In genomic region chr1:243433737-243434370, GRCh38 we compare ENCODE assay signal across 1 cellular context.
TF ChIP-seq lines count a peak whose summit lies in the region.

No MANE protein-coding gene starts in this region.

TF ChIP-seq in HEK293, 187 proteins besides CTCF, POLR2A, EP300 and RAD21 (continued from another document and continues in another):
- TF ChIP-seq ZNF561 (tag by site-specific recombination; IDR thresholded peaks at IDR 0.05; ENCODE audit: borderline replicate concordance) = peak; percentile 48; the same call in 1 of the 2 replicates
- TF ChIP-seq ZBTB21 (tag by site-specific recombination; IDR thresholded peaks at IDR 0.05) = peak; percentile 65
- TF ChIP-seq ZXDB (tag by site-specific recombination; IDR thresholded peaks at IDR 0.05) = peak; percentile 68
- peak; percentile 45; the same call in 1 of the 2 replicates for TF ChIP-seq ZFP69B (tag by site-specific recombination; IDR thresholded peaks at IDR 0.05)
- TF ChIP-seq KLF8 (tag by site-specific recombination; IDR thresholded peaks at IDR 0.05) = peak; percentile 78
- peak; percentile 87 for TF ChIP-seq ZNF629 (tag by site-specific recombination; IDR thresholded peaks at IDR 0.05)
- peak; percentile 90 for TF ChIP-seq PRDM6 (tag by site-specific recombination; IDR thresholded peaks at IDR 0.05)
- TF ChIP-seq SALL2 (tag by site-specific recombination; IDR thresholded peaks at IDR 0.05; ENCODE audit: borderline replicate concordance) = no peak
- TF ChIP-seq ZBTB44 (tag by site-specific recombination; IDR thresholded peaks at IDR 0.05) = peak; percentile 98
- TF ChIP-seq HIC1 (tag by site-specific recombination; IDR thresholded peaks at IDR 0.05) = peak; percentile 41; the same call in 1 of the 2 replicates
- TF ChIP-seq ZNF514 (tag by site-specific recombination; IDR thresholded peaks at IDR 0.05) = no peak
- TF ChIP-seq ZNF449 (tag by site-specific recombination; IDR thresholded peaks at IDR 0.05) = no peak
- peak; percentile 36; the same call in 1 of the 2 replicates for TF ChIP-seq ZNF391 (tag by site-specific recombination; IDR thresholded peaks at IDR 0.05; ENCODE audit: borderline replicate concordance, low read depth)
- peak; percentile 70; the same call in 1 of the 2 replicates for TF ChIP-seq BCL11B (tag by site-specific recombination; IDR thresholded peaks at IDR 0.05; ENCODE audit: low read depth)
- TF ChIP-seq GLIS1 (tag by site-specific recombination; IDR thresholded peaks at IDR 0.05) = peak; percentile 97
- TF ChIP-seq ZNF600 (tag by site-specific recombination; IDR thresholded peaks at IDR 0.05) = peak; percentile 84
- TF ChIP-seq ZNF2 (tag by site-specific recombination; IDR thresholded peaks at IDR 0.05) = peak; percentile 63; the same call in 1 of the 2 replicates
- peak; percentile 71 for TF ChIP-seq ZNF10 (tag by site-specific recombination; IDR thresholded peaks at IDR 0.05)
- no peak; the same call in 1 of the 2 replicates for TF ChIP-seq ZIC2 (tag by site-specific recombination; IDR thresholded peaks at IDR 0.05)
- TF ChIP-seq ZFP37 (tag by site-specific recombination; IDR thresholded peaks at IDR 0.05) = no peak
- no peak for TF ChIP-seq ZNF510 (tag by site-specific recombination; IDR thresholded peaks at IDR 0.05; ENCODE audit: insufficient replicate concordance)
- TF ChIP-seq PRDM1 (tag by site-specific recombination; IDR thresholded peaks at IDR 0.05) = peak; percentile 60; the same call in 1 of the 2 replicates
- 0 out of 2 replicates have a peak, but pooled peaks have one; percentile 36 for TF ChIP-seq OVOL3 (tag by site-specific recombination; IDR thresholded peaks at IDR 0.05)
- TF ChIP-seq SP7 (tag by site-specific recombination; IDR thresholded peaks at IDR 0.05) = peak; percentile 97
- TF ChIP-seq ZNF175 (tag by site-specific recombination; IDR thresholded peaks at IDR 0.05) = no peak
- TF ChIP-seq ATF2 (tag by site-specific recombination; IDR thresholded peaks at IDR 0.05; ENCODE audit: low read depth) = peak; percentile 42; the same call in 1 of the 2 replicates
- TF ChIP-seq PATZ1 (tag by site-specific recombination; IDR thresholded peaks at IDR 0.05) = peak; percentile 56
- 0 out of 2 replicates have a peak, but pooled peaks have one; percentile 60 for TF ChIP-seq ZBTB7A (tag by site-specific recombination; IDR thresholded peaks at IDR 0.05; ENCODE audit: low read depth)
- peak; percentile 56 for TF ChIP-seq ZNF518A (tag by site-specific recombination; conservative IDR thresholded peaks at IDR 0.05; ENCODE audit: low read depth)
- no peak for TF ChIP-seq ZNF544 (tag by site-specific recombination; IDR thresholded peaks at IDR 0.05)
- peak; percentile 67 for TF ChIP-seq ZNF580 (tag by site-specific recombination; IDR thresholded peaks at IDR 0.05)
- peak; percentile 95 for TF ChIP-seq ZEB2 (tag by site-specific recombination; IDR thresholded peaks at IDR 0.05)
- TF ChIP-seq BCL11A (tag by site-specific recombination; IDR thresholded peaks at IDR 0.05; ENCODE audit: low read depth) = peak; percentile 93
- 0 out of 2 replicates have a peak, but pooled peaks have one; percentile 31 for TF ChIP-seq ZNF692 (tag by site-specific recombination; IDR thresholded peaks at IDR 0.05)
- 0 out of 2 replicates have a peak, but pooled peaks have one; percentile 3 for TF ChIP-seq ZNF596 (tag by site-specific recombination; IDR thresholded peaks at IDR 0.05)
- TF ChIP-seq ZNF24 (tag by site-specific recombination; IDR thresholded peaks at IDR 0.05) = peak; percentile 90
- TF ChIP-seq GFI1B (tag by site-specific recombination; IDR thresholded peaks at IDR 0.05) = peak; percentile 70
- no peak for TF ChIP-seq ZNF16 (tag by site-specific recombination; IDR thresholded peaks at IDR 0.05; ENCODE audit: low read depth)
- TF ChIP-seq WT1 (tag by site-specific recombination; IDR thresholded peaks at IDR 0.05) = peak; percentile 92
- TF ChIP-seq ZNF843 (tag by site-specific recombination; IDR thresholded peaks at IDR 0.05) = peak; percentile 92
- peak; percentile 77 for TF ChIP-seq FEZF1 (tag by site-specific recombination; IDR thresholded peaks at IDR 0.05)
- 0 out of 2 replicates have a peak, but pooled peaks have one; percentile 28 for TF ChIP-seq ZNF146 (tag by site-specific recombination; IDR thresholded peaks at IDR 0.05)
